8 cellular contexts compared by ENCODE assay signal in the genomic region with DNA sequence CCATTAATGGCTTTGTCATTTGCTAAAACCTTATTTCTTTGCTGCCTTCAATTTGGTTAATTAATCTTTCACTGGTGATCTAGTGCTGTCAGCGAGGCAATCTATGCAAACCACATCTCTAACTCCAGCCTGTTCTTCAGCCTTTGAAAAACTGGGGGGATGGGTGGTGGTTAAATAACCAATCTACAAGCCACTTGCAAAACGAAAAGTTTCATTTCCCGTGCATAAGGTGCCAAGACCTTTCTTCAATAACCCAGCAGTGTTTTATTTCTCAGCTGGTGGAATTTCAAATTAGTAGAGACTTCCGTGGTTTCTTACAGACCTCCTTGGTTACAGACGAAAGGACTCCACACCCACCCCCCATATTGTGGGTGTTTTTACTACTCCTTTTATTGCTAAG.
A peak's percentile ranks its signal among the peaks of the same experiment; 100 is the strongest.
DNase-seq lines count a peak whose midpoint lies in the region; ATAC-seq and TF ChIP-seq lines count a peak whose summit lies in the region.

No MANE protein-coding gene starts in this region.

- H3K27ac Mint-ChIP-seq in type B pancreatic cell = no peak overlapping the region

- DNase-seq in OCI-LY7 (ENCODE audit: low spot score) = peak; percentile 84
- DNase-seq in stimulated activated CD4-positive, alpha-beta T cell treated with anti-CD3 and anti-CD28 coated beads, Interleukin-15, amount 100 ng/mL, for 48 hours (ENCODE audit: low read depth in 2 of 2) = peak; percentile 12 to 37
- no peak for DNase-seq in DMS 273 treated with DMSO at 0.1 percent for 48 hours (lab: John Stamatoyannopoulos, UW)
- DNase-seq in hypothalamus (lab: John Stamatoyannopoulos, UW) = no peak
- no peak for DNase-seq in type B pancreatic cell (ENCODE audit: extremely low spot score, unreplicated experiment)
- DNase-seq in effector CD8-positive, alpha-beta T cell (lab: John Stamatoyannopoulos, UW) = no peak

- no peaks in the 10 kb centered on the region for H4K20me1 ChIP-seq in OCI-LY7 (ENCODE audit: insufficient read depth, low read length)

- H3K9me3 ChIP-seq in OCI-LY7 (ENCODE audit: low read length) = no peaks in the 10 kb centered on the region

- ATAC-seq in GM18909 (IDR thresholded peaks at IDR 0.05; ENCODE audit: poor library complexity, unreplicated experiment) (peak; percentile 96), HG02840 (IDR thresholded peaks at IDR 0.05; ENCODE audit: low FRiP score, unreplicated experiment) (peak; percentile 85)

- POLR2A ChIA-PET in OCI-LY7 (lab: Charles Lee) = interaction anchor here (0.7 to 1.7 kb wide), 7 partner anchors 13 to 441 kb away, joined by 3 to 5 read pairs (median 3); partner anchors contain the start of gene FOCAD

- H3K27ac ChIP-seq in OCI-LY7 (ENCODE audit: low read depth, low read length, poor library complexity, severe bottlenecking) = peak overlapping the region; percentile 60

- peaks cover 39% of the 10 kb centered on the region for H3K4me1 Mint-ChIP-seq in type B pancreatic cell (ENCODE audit: unreplicated experiment)

- H3K4me3 Mint-ChIP-seq in type B pancreatic cell = no peak overlapping the region

- H3K4me3 ChIP-seq in OCI-LY7 (ENCODE audit: low read depth, low read length, poor library complexity, severe bottlenecking) = peak overlapping the region; percentile 52

- no peaks in the 10 kb centered on the region for H3K36me3 ChIP-seq in OCI-LY7 (ENCODE audit: insufficient read depth, low read length)

- intact Hi-C loops in OCI-LY7 (cut with micrococcal nuclease; ENCODE audit: unreplicated experiment) = loop anchor here (10.0 kb wide), 1 partner anchor 178 kb away; no protein-coding TSS in a partner anchor

- peak overlapping the region; percentile 81 for H3K4me2 ChIP-seq in OCI-LY7 (ENCODE audit: low read length)

- CTCF ChIA-PET in OCI-LY7 (lab: Charles Lee; ENCODE audit: unreplicated experiment) = interaction anchor here (0.5 kb wide), 1 partner anchor 9 kb away, joined by 3 read pairs; no protein-coding TSS in a partner anchor

- peaks cover 37% of the 10 kb centered on the region for H3K4me1 ChIP-seq in OCI-LY7 (ENCODE audit: insufficient read depth, low read length, poor library complexity, severe bottlenecking)

- H2AFZ ChIP-seq in OCI-LY7 (ENCODE audit: low read length) = peak overlapping the region; percentile 88

- no peaks in the 10 kb centered on the region for H3K27me3 Mint-ChIP-seq in type B pancreatic cell

- BruUV-seq in OCI-LY7 (replicated peaks; lab: Mats Ljungman, UMichigan) = no TSS peak

- no peaks in the 10 kb centered on the region for H3K36me3 Mint-ChIP-seq in type B pancreatic cell

- no peak for TF ChIP-seq CTCF in OCI-LY7 (conservative IDR thresholded peaks at IDR 0.05; ENCODE audit: low read length)
- TF ChIP-seq CTCF in type B pancreatic cell (conservative IDR thresholded peaks at IDR 0.05) = no peak

- H3K79me2 ChIP-seq in OCI-LY7 (ENCODE audit: insufficient read depth, low read depth, low read length) = no peaks in the 10 kb centered on the region

- no peaks in the 10 kb centered on the region for H3K9me2 ChIP-seq in OCI-LY7 (ENCODE audit: insufficient read depth, low read length)

- H3K9me3 Mint-ChIP-seq in type B pancreatic cell = peaks cover 6% of the 10 kb centered on the region

Comparison
In these comparisons a context has a peak if more than half of its experiments do, and no peak if none do; other contexts are left out.
1. DNase-seq: peak in OCI-LY7 (single experiment) and stimulated activated CD4-positive, alpha-beta T cell treated with anti-CD3 and anti-CD28 coated beads, Interleukin-15, amount 100 ng/mL, for 48 hours (2 of 2); none in DMS 273 treated with DMSO at 0.1 percent for 48 hours (single experiment), hypothalamus (0 of 51), type B pancreatic cell (single experiment) and effector CD8-positive, alpha-beta T cell (single experiment).